Comparison of ENCODE assay signal across 8 cellular contexts in genomic region chr7:35035511-35035921, GRCh38. TPM values are rescaled to one million over a fixed set of nuclear protein-coding genes. Genes with fewer than 3 reads are reported as not detected.
DNase-seq lines count a peak whose midpoint lies in the region; ATAC-seq, FAIRE-seq and TF ChIP-seq lines count a peak whose summit lies in the region.

No MANE protein-coding gene starts in this region.

- no peak overlapping the region for H4K91ac ChIP-seq in neuronal stem cell (ENCODE audit: low read depth, low read length, poor library complexity)

- H3K4me3 ChIP-seq in MM.1S (ENCODE audit: low read length) (peak overlapping the region; percentile 77), WI38 (ENCODE audit: low read depth, low read length) (peak overlapping the region; percentile 75), epithelial cell of esophagus (ENCODE audit: low read length) (peak overlapping the region; percentile 61), neuronal stem cell (ENCODE audit: low read length in 2 of 2) (peak overlapping the region in 1 of 2 donors; percentile 88), vagina (no peak overlapping the region)

- H3K9me3 ChIP-seq in MM.1S (replicated peaks; ENCODE audit: insufficient read depth, low read length) = no peaks in the 10 kb centered on the region
- no peaks in the 10 kb centered on the region for H3K9me3 ChIP-seq in neuronal stem cell (replicated peaks in 1 of 2; ENCODE audit: control insufficient read depth in 2 of 2, insufficient read depth in 1 of 2, low read depth in 1 of 2, low read length in 2 of 2)
- no peaks in the 10 kb centered on the region for H3K9me3 ChIP-seq in vagina

- no peak overlapping the region for H3K14ac ChIP-seq in neuronal stem cell (ENCODE audit: low read length)

- H2AFZ ChIP-seq in MM.1S (ENCODE audit: low read length) = no peak overlapping the region
- H2AFZ ChIP-seq in neuronal stem cell (ENCODE audit: low read length) = peak overlapping the region; percentile 94

- H3K27ac ChIP-seq in MM.1S (ENCODE audit: low read length) (peak overlapping the region; percentile 75), neuronal stem cell (replicated peaks; ENCODE audit: low read length) (no peak overlapping the region), vagina (no peak overlapping the region)

- no peaks in the 10 kb centered on the region for H3K79me1 ChIP-seq in neuronal stem cell (ENCODE audit: low read depth, low read length)

- intact Hi-C loops in vagina (cut with DNase I) = no loop called here

- no peak overlapping the region for H4K8ac ChIP-seq in neuronal stem cell (ENCODE audit: low read depth, low read length)

- no peak for TF ChIP-seq POLR2A in vagina (IDR thresholded peaks at IDR 0.05)

- peak; percentile 31 for ATAC-seq in GM19351 (IDR thresholded peaks at IDR 0.05; ENCODE audit: unreplicated experiment)

- no peaks in the 10 kb centered on the region for H3K9me2 ChIP-seq in MM.1S (replicated peaks; ENCODE audit: insufficient read depth, low read length)

- no CpG with 5 or more reads among the region's 4 CpGs for WGBS in neuronal stem cell (ENCODE audit: extremely low coverage in 2 of 2, insufficient read length in 2 of 2, insufficient replicate concordance in 1 of 2), 2 donors

- peak overlapping the region; percentile 76 for H3K4me2 ChIP-seq in MM.1S (ENCODE audit: low read depth, low read length)
- H3K4me2 ChIP-seq in neuronal stem cell (ENCODE audit: insufficient read depth, low read length, poor library complexity, severe bottlenecking) = peak overlapping the region; percentile 61

- no peak for DNase-seq in D721Med (ENCODE audit: insufficient read length, low spot score)
- DNase-seq in MM.1S = peak; percentile 84
- peak; percentile 58 for DNase-seq in epithelial cell of esophagus (ENCODE audit: low read depth)
- no peak for DNase-seq in neuronal stem cell (ENCODE audit: low spot score)
- no peak for DNase-seq in vagina (ENCODE audit: extremely low spot score in 2 of 2)
- DNase-seq in NOMO-1 treated with dmso at 0.1 percent for 144 hours (lab: John Stamatoyannopoulos, UW; ENCODE audit: unreplicated experiment) = no peak

- no peaks in the 10 kb centered on the region for H4K20me1 ChIP-seq in MM.1S (ENCODE audit: insufficient read depth, low read length)

- peak; percentile 43 for TF ChIP-seq CTCF in D721Med (IDR thresholded peaks at IDR 0.05; ENCODE audit: insufficient read depth, missing control alignments)
- TF ChIP-seq CTCF in MM.1S (IDR thresholded peaks at IDR 0.05; ENCODE audit: low read length) = peak; percentile 59
- TF ChIP-seq CTCF in WI38 (IDR thresholded peaks at IDR 0.05; ENCODE audit: low read depth, low read length) = no peak
- peak; percentile 22 for TF ChIP-seq CTCF in epithelial cell of esophagus (IDR thresholded peaks at IDR 0.05; ENCODE audit: insufficient read depth, low read depth, low read length, missing control alignments)
- no peak for TF ChIP-seq CTCF in vagina (IDR thresholded peaks at IDR 0.05)

- no peak overlapping the region for H2AK5ac ChIP-seq in neuronal stem cell (ENCODE audit: low read depth, low read length)

- no peak overlapping the region for H2BK120ac ChIP-seq in neuronal stem cell (ENCODE audit: low read depth, low read length)

- H3K27me3 ChIP-seq in MM.1S (replicated peaks; ENCODE audit: insufficient read depth, low read length) = no peaks in the 10 kb centered on the region
- H3K27me3 ChIP-seq in neuronal stem cell (ENCODE audit: control insufficient read depth in 3 of 3, insufficient read depth in 3 of 3, low read depth in 1 of 3, low read length in 3 of 3) = no peaks in the 10 kb centered on the region
- H3K27me3 ChIP-seq in vagina = no peaks in the 10 kb centered on the region

- H3K9ac ChIP-seq in MM.1S (ENCODE audit: low read length) (peak overlapping the region; percentile 81), neuronal stem cell (ENCODE audit: low read depth, low read length, poor library complexity) (no peak overlapping the region)

- H3K4me1 ChIP-seq in MM.1S (ENCODE audit: low read length) (peaks cover 28% of the 10 kb centered on the region), neuronal stem cell (ENCODE audit: control insufficient read depth in 2 of 2, insufficient read depth in 1 of 2, low read depth in 1 of 2, low read length in 2 of 2) (peaks cover 2 to 5% of the 10 kb centered on the region in 2 donors), vagina (peaks cover 25% of the 10 kb centered on the region)

- no peak overlapping the region for H2BK12ac ChIP-seq in neuronal stem cell (ENCODE audit: low read length)

- H3K4ac ChIP-seq in neuronal stem cell (ENCODE audit: low read length) = no peak overlapping the region

- H3F3A ChIP-seq in MM.1S (ENCODE audit: insufficient read depth, low read length) = peaks cover 30% of the 10 kb centered on the region

- FAIRE-seq in D721Med (lab: Jason Lieb, UNC) = peak; percentile 53

- no peak overlapping the region for H2BK5ac ChIP-seq in neuronal stem cell (ENCODE audit: low read length)

- H3K79me2 ChIP-seq in MM.1S (ENCODE audit: low read length) = peaks cover 63% of the 10 kb centered on the region

- H3K18ac ChIP-seq in neuronal stem cell (ENCODE audit: low read length) = no peak overlapping the region

- no peak overlapping the region for H3K23ac ChIP-seq in neuronal stem cell (ENCODE audit: low read depth, low read length, poor library complexity)

- H3K36me3 ChIP-seq in MM.1S (replicated peaks; ENCODE audit: insufficient read depth, low read length) = no peaks in the 10 kb centered on the region
- H3K36me3 ChIP-seq in neuronal stem cell (replicated peaks in 1 of 2; ENCODE audit: control insufficient read depth in 2 of 2, insufficient read depth in 2 of 2, low read length in 2 of 2) = no peaks in the 10 kb centered on the region
- no peaks in the 10 kb centered on the region for H3K36me3 ChIP-seq in vagina

- H2BK15ac ChIP-seq in neuronal stem cell (ENCODE audit: low read length) = no peak overlapping the region

RNA-seq across cellular contexts. Expression of gene DPY19L1, which starts 1.8 kb away (rescaled TPM):
- polyA plus RNA-seq in neuronal stem cell (2013, experiment 1 of 2) = 19.7 TPM
- 19.8 TPM for polyA plus RNA-seq in neuronal stem cell (2013, experiment 2 of 2)
- total RNA-seq in vagina = 11.3 TPM

Comparison
In these comparisons a context has a peak if more than half of its experiments do, and no peak if none do; other contexts are left out.
1. DNase-seq: peak in MM.1S (single experiment) and epithelial cell of esophagus (single experiment); none in D721Med (single experiment), neuronal stem cell (single experiment), vagina (0 of 2) and NOMO-1 treated with dmso at 0.1 percent for 144 hours (single experiment).
2. CTCF ChIP-seq: peak in D721Med (single experiment), MM.1S (single experiment) and epithelial cell of esophagus (single experiment); none in WI38 (single experiment) and vagina (0 of 3).
3. H3K4me3 ChIP-seq: peak in MM.1S (single experiment), WI38 (single experiment) and epithelial cell of esophagus (single experiment); none in vagina (0 of 2).